In genomic region chr11:109291553-109291952, GRCh38 we compare ENCODE assay signal across 33 cellular contexts.
"Had no signal": no experiment of that assay in that cellular context is flagged by ENCODE, and none has a peak within 500 bp of the region (broad histone marks: within the 10 kb centered on the region; RNA-seq: fewer than 3 reads in every experiment).

No MANE protein-coding gene starts in this region.

- H3K27ac ChIP-seq: adrenal gland, body of pancreas, cardiac muscle cell, colonic mucosa had no signal

- H3K4me1 ChIP-seq: adrenal gland, body of pancreas, colonic mucosa had no signal

- H3K27me3 Mint-ChIP-seq: activated CD4-positive, alpha-beta memory T cell treated with anti-CD3 and anti-CD28 coated beads for 36 hours; activated CD4-positive, alpha-beta T cell treated with anti-CD3 and anti-CD28 coated beads for 36 hours; activated CD4-positive, alpha-beta T cell treated with anti-CD3 and anti-CD28 coated beads, Interleukin-2, amount 10 ng/mL, durations not matched to agents 24 days and 14 days; activated CD8-positive, alpha-beta memory T cell treated with anti-CD3 and anti-CD28 coated beads, Interleukin-2, amount 10 ng/mL, durations not matched to agents 7 days and 5 days; activated naive CD4-positive, alpha-beta T cell treated with anti-CD3 and anti-CD28 coated beads, Interleukin-2, amount 50 U/mL, for 24 hours; activated naive CD8-positive, alpha-beta T cell treated with anti-CD3 and anti-CD28 coated beads for 36 hours; activated naive CD8-positive, alpha-beta T cell treated with anti-CD3 and anti-CD28 coated beads, Interleukin-2, amount 50 U/mL, for 24 hours had no signal

- FAIRE-seq: endometrium, endothelial cell of umbilical vein, frontal cortex had no signal

- H3K9me3 ChIP-seq: adrenal gland, body of pancreas, colonic mucosa had no signal

- H3K4me3 Mint-ChIP-seq: activated CD4-positive, alpha-beta memory T cell treated with anti-CD3 and anti-CD28 coated beads for 36 hours; activated CD4-positive, alpha-beta T cell treated with anti-CD3 and anti-CD28 coated beads for 36 hours; activated CD4-positive, alpha-beta T cell treated with anti-CD3 and anti-CD28 coated beads, Interleukin-2, amount 10 ng/mL, durations not matched to agents 24 days and 14 days; activated CD8-positive, alpha-beta memory T cell treated with anti-CD3 and anti-CD28 coated beads, Interleukin-2, amount 10 ng/mL, durations not matched to agents 7 days and 5 days; activated CD8-positive, alpha-beta T cell treated with anti-CD3 and anti-CD28 coated beads, Interleukin-2, amount 10 ng/mL, durations not matched to agents 7 days and 5 days; activated naive CD4-positive, alpha-beta T cell treated with anti-CD3 and anti-CD28 coated beads for 36 hours; activated naive CD4-positive, alpha-beta T cell treated with anti-CD3 and anti-CD28 coated beads, Interleukin-2, amount 50 U/mL, for 24 hours; activated naive CD8-positive, alpha-beta T cell treated with anti-CD3 and anti-CD28 coated beads for 36 hours; activated naive CD8-positive, alpha-beta T cell treated with anti-CD3 and anti-CD28 coated beads, Interleukin-2, amount 50 U/mL, for 24 hours; activated T-helper 1 cell treated with anti-CD3 and anti-CD28 coated beads, Interleukin-12 subunit alpha, Interleukin-12 subunit beta, Interleukin-2, Interleukin-4 antibody, amounts not matched to agents 30 ng/mL and 10 ng/mL and 1 ng/mL, durations not matched to agents 14 hours and 24 hours and 36 hours had no signal

- H3K4me1 Mint-ChIP-seq: activated CD4-positive, alpha-beta T cell treated with anti-CD3 and anti-CD28 coated beads for 36 hours; activated CD4-positive, alpha-beta T cell treated with anti-CD3 and anti-CD28 coated beads, Interleukin-2, amount 10 ng/mL, durations not matched to agents 24 days and 14 days; activated CD8-positive, alpha-beta memory T cell treated with anti-CD3 and anti-CD28 coated beads, Interleukin-2, amount 10 ng/mL, durations not matched to agents 7 days and 5 days; activated naive CD4-positive, alpha-beta T cell treated with anti-CD3 and anti-CD28 coated beads, Interleukin-2, amount 50 U/mL, for 24 hours; activated naive CD8-positive, alpha-beta T cell treated with anti-CD3 and anti-CD28 coated beads for 36 hours; activated naive CD8-positive, alpha-beta T cell treated with anti-CD3 and anti-CD28 coated beads, Interleukin-2, amount 50 U/mL, for 24 hours had no signal

- H3K4me3 ChIP-seq: adrenal gland, body of pancreas, cardiac muscle cell, colonic mucosa had no signal

- H3K9me3 Mint-ChIP-seq: activated CD4-positive, alpha-beta memory T cell treated with anti-CD3 and anti-CD28 coated beads for 36 hours; activated CD4-positive, alpha-beta T cell treated with anti-CD3 and anti-CD28 coated beads, Interleukin-2, amount 10 ng/mL, durations not matched to agents 24 days and 14 days; activated naive CD4-positive, alpha-beta T cell treated with anti-CD3 and anti-CD28 coated beads for 36 hours; activated naive CD8-positive, alpha-beta T cell treated with anti-CD3 and anti-CD28 coated beads for 36 hours; activated naive CD8-positive, alpha-beta T cell treated with anti-CD3 and anti-CD28 coated beads, Interleukin-2, amount 50 U/mL, for 24 hours; activated T-helper 2 cell treated with anti-CD3 and anti-CD28 coated beads, Interferon-gamma antibody, Interleukin-2, Interleukin-4, amounts not matched to agents 10 μg/mL and 5 μg/mL and 100 μg/mL, durations not matched to agents 14 hours and 24 hours and 36 hours had no signal

- H3K36me3 Mint-ChIP-seq: activated CD4-positive, alpha-beta memory T cell treated with anti-CD3 and anti-CD28 coated beads for 36 hours; activated CD8-positive, alpha-beta memory T cell treated with anti-CD3 and anti-CD28 coated beads, Interleukin-2, amount 10 ng/mL, durations not matched to agents 7 days and 5 days; activated naive CD4-positive, alpha-beta T cell treated with anti-CD3 and anti-CD28 coated beads, Interleukin-2, amount 50 U/mL, for 24 hours; activated naive CD8-positive, alpha-beta T cell treated with anti-CD3 and anti-CD28 coated beads for 36 hours had no signal

- DNase-seq: activated CD4-positive, alpha-beta memory T cell treated with anti-CD3 and anti-CD28 coated beads for 36 hours; activated CD4-positive, alpha-beta T cell treated with anti-CD3 and anti-CD28 coated beads for 36 hours; activated CD4-positive, alpha-beta T cell treated with anti-CD3 and anti-CD28 coated beads, Interleukin-2, amount 10 ng/mL, durations not matched to agents 24 days and 14 days; activated CD4-positive, CD25-positive, alpha-beta regulatory T cell; activated CD4-positive, CD25-positive, alpha-beta regulatory T cell treated with anti-CD3 and anti-CD28 coated beads, Interleukin-2, amount 50 U/mL, for 72 hours; activated CD8-positive, alpha-beta memory T cell treated with anti-CD3 and anti-CD28 coated beads, Interleukin-2, amount 10 ng/mL, durations not matched to agents 7 days and 5 days; activated CD8-positive, alpha-beta memory T cell treated with anti-CD3 and anti-CD28 coated beads, Interleukin-2, amount 50 U/mL, for 4 hours; activated CD8-positive, alpha-beta T cell treated with anti-CD3 and anti-CD28 coated beads, Interleukin-2, amount 10 ng/mL, durations not matched to agents 7 days and 5 days; activated effector memory CD4-positive, alpha-beta T cell treated with anti-CD3 and anti-CD28 coated beads, Interleukin-2, amount 50 U/mL, for 16 hours; activated naive CD4-positive, alpha-beta T cell treated with anti-CD3 and anti-CD28 coated beads for 36 hours; activated naive CD8-positive, alpha-beta T cell treated with anti-CD3 and anti-CD28 coated beads for 36 hours; activated naive CD8-positive, alpha-beta T cell treated with anti-CD3 and anti-CD28 coated beads, Interleukin-2, amount 50 U/mL, for 24 hours; activated T-cell treated with anti-CD3 and anti-CD28 coated beads, Interleukin-2, amount 50 U/mL, for 1 hour; activated T-cell treated with anti-CD3 and anti-CD28 coated beads, Interleukin-2, amount 50 U/mL, for 48 hours; adrenal gland; amygdala; aorta; body of pancreas; central memory CD4-positive, alpha-beta T cell; cerebellar nuclear complex; colonic mucosa; effector CD8-positive, alpha-beta T cell; foreskin fibroblast; head of caudate nucleus; T-helper 2 cell had no signal

- ATAC-seq: activated CD4-positive, alpha-beta T cell treated with anti-CD3 and anti-CD28 coated beads for 36 hours; activated CD8-positive, alpha-beta memory T cell treated with anti-CD3 and anti-CD28 coated beads, Interleukin-2, amount 10 ng/mL, durations not matched to agents 7 days and 5 days; activated CD8-positive, alpha-beta T cell treated with anti-CD3 and anti-CD28 coated beads, Interleukin-2, amount 10 ng/mL, durations not matched to agents 7 days and 5 days; activated naive CD8-positive, alpha-beta T cell treated with anti-CD3 and anti-CD28 coated beads, Interleukin-2, amount 50 U/mL, for 24 hours; body of pancreas; esophagus mucosa had no signal

- H3K27me3 ChIP-seq: adrenal gland, body of pancreas, cardiac muscle cell, colonic mucosa had no signal

- H3K27ac Mint-ChIP-seq: activated CD4-positive, alpha-beta memory T cell treated with anti-CD3 and anti-CD28 coated beads for 36 hours; activated CD4-positive, alpha-beta T cell treated with anti-CD3 and anti-CD28 coated beads for 36 hours; activated CD4-positive, alpha-beta T cell treated with anti-CD3 and anti-CD28 coated beads, Interleukin-2, amount 10 ng/mL, durations not matched to agents 24 days and 14 days; activated CD8-positive, alpha-beta memory T cell treated with anti-CD3 and anti-CD28 coated beads, Interleukin-2, amount 10 ng/mL, durations not matched to agents 7 days and 5 days; activated CD8-positive, alpha-beta T cell treated with anti-CD3 and anti-CD28 coated beads, Interleukin-2, amount 10 ng/mL, durations not matched to agents 7 days and 5 days; activated naive CD4-positive, alpha-beta T cell treated with anti-CD3 and anti-CD28 coated beads for 36 hours; activated naive CD4-positive, alpha-beta T cell treated with anti-CD3 and anti-CD28 coated beads, Interleukin-2, amount 50 U/mL, for 24 hours; activated naive CD8-positive, alpha-beta T cell treated with anti-CD3 and anti-CD28 coated beads for 36 hours; activated naive CD8-positive, alpha-beta T cell treated with anti-CD3 and anti-CD28 coated beads, Interleukin-2, amount 50 U/mL, for 24 hours; activated T-helper 1 cell treated with anti-CD3 and anti-CD28 coated beads, Interleukin-12 subunit alpha, Interleukin-12 subunit beta, Interleukin-2, Interleukin-4 antibody, amounts not matched to agents 30 ng/mL and 10 ng/mL and 1 ng/mL, durations not matched to agents 14 hours and 24 hours and 36 hours; activated T-helper 2 cell treated with anti-CD3 and anti-CD28 coated beads, Interferon-gamma antibody, Interleukin-2, Interleukin-4, amounts not matched to agents 10 μg/mL and 5 μg/mL and 100 μg/mL, durations not matched to agents 14 hours and 24 hours and 36 hours had no signal

- H3K36me3 ChIP-seq: adrenal gland, cardiac muscle cell, colonic mucosa had no signal
